12 cellular contexts compared by ENCODE assay signal in the genomic region with DNA sequence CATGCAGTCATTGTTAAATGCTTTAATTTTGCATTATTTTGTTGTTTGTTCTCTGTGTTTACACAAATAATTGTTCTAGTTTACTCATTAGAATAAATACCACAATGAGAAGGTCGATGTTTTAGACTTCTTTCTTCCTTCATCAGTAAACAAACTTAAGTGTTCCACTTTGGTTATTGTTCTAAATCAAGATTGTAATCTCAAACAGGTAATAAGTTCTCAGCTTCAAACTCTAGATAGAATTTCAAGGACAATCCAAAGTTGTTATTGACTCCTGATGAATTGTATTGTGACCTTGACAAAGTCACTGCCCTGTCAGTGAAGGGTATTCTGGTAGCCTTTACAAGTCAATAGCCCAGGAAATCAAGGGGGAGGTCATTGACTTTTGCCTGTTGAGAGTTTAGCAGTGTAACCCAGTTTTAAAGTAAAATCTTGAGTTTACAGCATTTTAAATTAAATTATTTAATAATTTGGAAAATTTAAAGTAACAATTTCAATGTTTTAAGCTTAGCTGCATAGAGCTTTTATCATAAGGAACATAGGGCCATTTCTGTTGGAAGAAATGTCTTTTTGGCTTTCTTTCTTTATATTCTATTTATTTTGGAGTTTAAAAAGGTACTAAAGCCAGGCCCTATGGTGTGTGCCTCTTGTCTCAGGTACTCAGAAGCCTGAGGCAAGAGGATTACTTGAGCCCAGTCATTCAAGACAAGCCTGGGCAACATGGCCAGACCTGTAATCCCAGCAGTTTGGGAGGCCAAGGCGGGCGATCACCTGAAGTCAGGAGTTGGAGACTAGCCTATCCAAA.
DNase-seq lines count a peak whose midpoint lies in the region; ATAC-seq and TF ChIP-seq lines count a peak whose summit lies in the region.
"Had no signal": no experiment of that assay in that cellular context is flagged by ENCODE, and none has a peak within 500 bp of the region (broad histone marks: within the 10 kb centered on the region; RNA-seq: fewer than 3 reads in every experiment).

No MANE protein-coding gene starts in this region.

- H3K27me3 ChIP-seq in Karpas-422 (ENCODE audit: low read length) (no peaks in the 10 kb centered on the region), iPS-20b (ENCODE audit: insufficient read depth, low read length) (peaks cover 25% of the 10 kb centered on the region; the same call in 1 of the 2 replicates)
- H3K27me3 ChIP-seq: testis had no signal

- H3K9ac ChIP-seq in Karpas-422 (ENCODE audit: low read length) (peak overlapping the region; percentile 53), iPS-20b (ENCODE audit: low read depth, low read length) (peak overlapping the region; percentile 19; the same call in 1 of the 2 replicates)

- H3K4me2 ChIP-seq in Karpas-422 (ENCODE audit: low read depth, low read length, poor library complexity, severe bottlenecking), result peak overlapping the region; percentile 71

- H4K20me1 ChIP-seq in Karpas-422 (ENCODE audit: insufficient read depth, low read depth, low read length), result no peaks in the 10 kb centered on the region

- no peaks in the 10 kb centered on the region for H3K9me3 ChIP-seq in Karpas-422 (ENCODE audit: low read length)
- H3K9me3 ChIP-seq in iPS-20b (ENCODE audit: insufficient read depth, low read depth, low read length), result no peaks in the 10 kb centered on the region
- H3K9me3 ChIP-seq in mucosa of descending colon, result no peaks in the 10 kb centered on the region
- H3K9me3 ChIP-seq: testis had no signal

- peak overlapping the region; percentile 95 for H3K27ac ChIP-seq in Karpas-422 (ENCODE audit: low read length)
- peak overlapping the region; percentile 15 for H3K27ac ChIP-seq in angular gyrus (ENCODE audit: low read depth, low read length)
- H3K27ac ChIP-seq in iPS-20b (ENCODE audit: low read length), result no peak overlapping the region
- peak overlapping the region; percentile 90 for H3K27ac ChIP-seq in substantia nigra (ENCODE audit: low read depth, low read length, poor library complexity, severe bottlenecking)
- H3K27ac ChIP-seq: testis had no signal

- DNase-seq in Karpas-422, result no peak
- no peak for DNase-seq in substantia nigra (lab: John Stamatoyannopoulos, UW)
- no peak for DNase-seq in retina
- DNase-seq in mucosa of descending colon, result no peak
- DNase-seq: activated CD4-positive, alpha-beta memory T cell treated with anti-CD3 and anti-CD28 coated beads, Interleukin-2, amount 10 ng/mL, durations not matched to agents 7 days and 5 days; activated gamma-delta T cell; T-helper 9 cell; testis had no signal

- peak overlapping the region; percentile 31; the same call in 1 of the 2 replicates for H3K4me3 ChIP-seq in Karpas-422 (ENCODE audit: low read length)
- H3K4me3 ChIP-seq in iPS-20b (ENCODE audit: low read length), result peak overlapping the region; percentile 47; the same call in 1 of the 2 replicates
- no peak overlapping the region for H3K4me3 ChIP-seq in mucosa of descending colon
- H3K4me3 ChIP-seq: K562, testis had no signal

- intact Hi-C loops in mucosa of descending colon (cut with DNase I, micrococcal nuclease), result no loop called here

- 0 out of 2 replicates have a peak, but pooled peaks cover 3% of the 10 kb centered on the region for H3K36me3 ChIP-seq in Karpas-422 (ENCODE audit: insufficient read depth, low read length)
- H3K36me3 ChIP-seq in iPS-20b (ENCODE audit: insufficient read depth, low read depth, low read length), result no peaks in the 10 kb centered on the region
- no peaks in the 10 kb centered on the region for H3K36me3 ChIP-seq in mucosa of descending colon (ENCODE audit: low read depth)

- no peak for TF ChIP-seq CTCF in mucosa of descending colon (IDR thresholded peaks at IDR 0.05)

- no peak overlapping the region for H2AFZ ChIP-seq in Karpas-422 (ENCODE audit: low read length)

- H3K9me2 ChIP-seq in Karpas-422 (replicated peaks; ENCODE audit: insufficient read depth, low read length), result no peaks in the 10 kb centered on the region

- ATAC-seq in GM18498 (IDR thresholded peaks at IDR 0.05; ENCODE audit: unreplicated experiment), result no peak
- no peak for ATAC-seq in mucosa of descending colon
- ATAC-seq: K562 had no signal

- peaks cover 96% of the 10 kb centered on the region for H3K79me2 ChIP-seq in Karpas-422 (ENCODE audit: low read length)

- peaks cover 83% of the 10 kb centered on the region for H3K4me1 ChIP-seq in Karpas-422 (ENCODE audit: low read length)
- peaks cover 26% of the 10 kb centered on the region for H3K4me1 ChIP-seq in iPS-20b (ENCODE audit: insufficient read depth, low read length)
- peaks cover 23% of the 10 kb centered on the region for H3K4me1 ChIP-seq in mucosa of descending colon (ENCODE audit: low read depth)
- H3K4me1 ChIP-seq: testis had no signal
